Comparison of ENCODE assay signal across 8 cellular contexts in genomic region chr18:56709463-56709862, GRCh38. TPM values are rescaled to one million over a fixed set of nuclear protein-coding genes. Genes with fewer than 3 reads are reported as not detected.
DNase-seq lines count a peak whose midpoint lies in the region; ATAC-seq and TF ChIP-seq lines count a peak whose summit lies in the region.

No MANE protein-coding gene starts in this region.

- H3K18ac ChIP-seq in mesenchymal stem cell (ENCODE audit: low read depth in 1 of 2, low read length in 2 of 2) = no peak overlapping the region

- H3K27me3 ChIP-seq in DOHH2 (ENCODE audit: control insufficient read depth, low read length) (no peaks in the 10 kb centered on the region), mesenchymal stem cell (ENCODE audit: control insufficient read depth in 1 of 2, insufficient read depth in 1 of 2, low read length in 2 of 2) (no peaks in the 10 kb centered on the region)

- 0% methylated on average over 1 of the region's 2 CpGs for WGBS in mesenchymal stem cell
- 38 to 42% methylated on average over 2 of the region's 2 CpGs for WGBS in lower leg skin, 2 donors

- no peak overlapping the region for H2AFZ ChIP-seq in mesenchymal stem cell (ENCODE audit: low read depth, low read length)

- peak; percentile 31 for DNase-seq in NCI-H748 (lab: John Stamatoyannopoulos, UW; ENCODE audit: unreplicated experiment)
- DNase-seq in amniotic stem cell (lab: John Stamatoyannopoulos, UW) = peak; percentile 26
- peak; percentile 81 for DNase-seq in mesenchymal stem cell
- DNase-seq in inferior parietal cortex (ENCODE audit: extremely low spot score) = no peak
- no peak for DNase-seq in lower leg skin (ENCODE audit: low spot score in 2 of 2)

- H2BK12ac ChIP-seq in mesenchymal stem cell (ENCODE audit: low read length in 2 of 2) = no peak overlapping the region

- H3K79me2 ChIP-seq in DOHH2 (ENCODE audit: control insufficient read depth, low read length) = no peaks in the 10 kb centered on the region

- H3K23ac ChIP-seq in mesenchymal stem cell (ENCODE audit: low read length in 2 of 2) = no peak overlapping the region

- H4K91ac ChIP-seq in mesenchymal stem cell (ENCODE audit: low read length) = no peak overlapping the region

- no peak for TF ChIP-seq POLR2A in lower leg skin (IDR thresholded peaks at IDR 0.05)

- H3K4me2 ChIP-seq in DOHH2 (ENCODE audit: low read length) = no peak overlapping the region
- no peak overlapping the region for H3K4me2 ChIP-seq in mesenchymal stem cell (ENCODE audit: low read length, poor library complexity, severe bottlenecking)

- ATAC-seq in GM19035 (IDR thresholded peaks at IDR 0.05; ENCODE audit: unreplicated experiment) = peak; percentile 100
- peak; percentile 97 for ATAC-seq in HG03066 (IDR thresholded peaks at IDR 0.05; ENCODE audit: low read depth, unreplicated experiment)

- no peak overlapping the region for H2BK120ac ChIP-seq in mesenchymal stem cell (ENCODE audit: low read depth, low read length)

- no peak overlapping the region for H3K14ac ChIP-seq in mesenchymal stem cell (ENCODE audit: low read length in 2 of 2)

- H3K4me1 ChIP-seq in DOHH2 (ENCODE audit: control insufficient read depth, low read length) (no peaks in the 10 kb centered on the region), mesenchymal stem cell (ENCODE audit: control insufficient read depth, insufficient read depth, low read depth, low read length) (peaks cover 1% of the 10 kb centered on the region)

- H3K4ac ChIP-seq in mesenchymal stem cell (ENCODE audit: low read depth in 1 of 2, low read length in 2 of 2) = no peak overlapping the region

- no peak overlapping the region for H2BK15ac ChIP-seq in mesenchymal stem cell (ENCODE audit: low read depth, poor library complexity, severe bottlenecking)

- no peak overlapping the region for H2AK5ac ChIP-seq in mesenchymal stem cell (ENCODE audit: low read length, severe bottlenecking)

- H3K9ac ChIP-seq in mesenchymal stem cell (ENCODE audit: low read length) = no peak overlapping the region

- H3K27ac ChIP-seq in DOHH2 (ENCODE audit: low read depth, low read length) (no peak overlapping the region), mesenchymal stem cell (ENCODE audit: low read length, poor library complexity, severe bottlenecking) (no peak overlapping the region)

- H4K20me1 ChIP-seq in DOHH2 (ENCODE audit: control insufficient read depth, insufficient read depth, low read depth, low read length) = no peaks in the 10 kb centered on the region

- no peak overlapping the region for H2BK5ac ChIP-seq in mesenchymal stem cell (ENCODE audit: low read depth, low read length, poor library complexity, severe bottlenecking)

- H3K79me1 ChIP-seq in mesenchymal stem cell (replicated peaks; ENCODE audit: low read length, poor library complexity, severe bottlenecking) = peaks cover 3% of the 10 kb centered on the region

- H3K4me3 ChIP-seq in DOHH2 (ENCODE audit: low read length) = no peak overlapping the region
- H3K4me3 ChIP-seq in mesenchymal stem cell (ENCODE audit: insufficient read depth in 1 of 2, low read depth in 1 of 2, low read length in 2 of 2) = no peak overlapping the region
- H3K4me3 ChIP-seq in lower leg skin (ENCODE audit: low read depth, poor library complexity, severe bottlenecking) = no peak overlapping the region

- TF ChIP-seq CTCF in DOHH2 (IDR thresholded peaks at IDR 0.05; ENCODE audit: low read depth, low read length, poor library complexity, severe bottlenecking) (peak; percentile 35), lower leg skin (IDR thresholded peaks at IDR 0.05) (no peak)

- H3F3A ChIP-seq in DOHH2 (ENCODE audit: control insufficient read depth, insufficient read depth) = no peaks in the 10 kb centered on the region

- H4K8ac ChIP-seq in mesenchymal stem cell (ENCODE audit: low read length) = no peak overlapping the region

- H3K9me2 ChIP-seq in DOHH2 (replicated peaks; ENCODE audit: control insufficient read depth, low read length) = no peaks in the 10 kb centered on the region

- H3K36me3 ChIP-seq in DOHH2 (ENCODE audit: control insufficient read depth, low read length) = no peaks in the 10 kb centered on the region
- H3K36me3 ChIP-seq in mesenchymal stem cell (ENCODE audit: control insufficient read depth in 1 of 2, insufficient read depth in 2 of 2, low read depth in 1 of 2, low read length in 2 of 2) = no peaks in the 10 kb centered on the region

- intact Hi-C loops in lower leg skin (cut with DNase I; ENCODE audit: low total_unique reads) = no loop called here

- no peaks in the 10 kb centered on the region for H3K9me3 ChIP-seq in DOHH2 (ENCODE audit: control insufficient read depth, insufficient read depth, low read length)
- no peaks in the 10 kb centered on the region for H3K9me3 ChIP-seq in mesenchymal stem cell (ENCODE audit: control insufficient read depth, low read length)

RNA-seq across cellular contexts. Expression of gene WDR7, which starts 58.3 kb away (rescaled TPM):
- 9.5 TPM for polyA plus RNA-seq in mesenchymal stem cell (2013, experiment 1 of 2)
- 9.6 TPM for polyA plus RNA-seq in mesenchymal stem cell (2013, experiment 2 of 2)
- 10 to 100 TPM; 10.3 to 17.2 (median 16.3) TPM for total RNA-seq in lower leg skin

Comparison
In these comparisons a context has a peak if more than half of its experiments do, and no peak if none do; other contexts are left out.
1. DNase-seq: peak in NCI-H748 (single experiment), amniotic stem cell (single experiment) and mesenchymal stem cell (single experiment); none in inferior parietal cortex (single experiment) and lower leg skin (0 of 2).